Comparison of ENCODE assay signal across 19 cellular contexts in genomic region chr2:120751553-120751952, GRCh38. TPM values are rescaled to one million over a fixed set of nuclear protein-coding genes. Genes with fewer than 3 reads are reported as not detected.
DNase-seq lines count a peak whose midpoint lies in the region; ATAC-seq and TF ChIP-seq lines count a peak whose summit lies in the region.
"Had no signal": no experiment of that assay in that cellular context is flagged by ENCODE, and none has a peak within 500 bp of the region (broad histone marks: within the 10 kb centered on the region; RNA-seq: fewer than 3 reads in every experiment).

No MANE protein-coding gene starts in this region.

- H3K4me1 ChIP-seq in SJSA1 (replicated peaks): peaks cover 73% of the 10 kb centered on the region
- peaks cover 36% of the 10 kb centered on the region for H3K4me1 ChIP-seq in osteoblast (ENCODE audit: insufficient read depth, low read length)

- no peak overlapping the region for H3K4me2 ChIP-seq in osteoblast (ENCODE audit: insufficient read depth, low read length)
- H3K4me2 ChIP-seq: A549 had no signal

- H3K4me3 ChIP-seq in SJSA1: no peak overlapping the region
- no peak overlapping the region for H3K4me3 ChIP-seq in osteoblast (ENCODE audit: insufficient read depth, low read length)
- H3K4me3 ChIP-seq: A549 had no signal

- ATAC-seq in GM21737 (IDR thresholded peaks at IDR 0.05; ENCODE audit: unreplicated experiment): no peak
- ATAC-seq: PC-3 had no signal

- H3K27me3 ChIP-seq in SJSA1 (replicated peaks): no peaks in the 10 kb centered on the region
- no peaks in the 10 kb centered on the region for H3K27me3 ChIP-seq in osteoblast (ENCODE audit: insufficient read depth, low read length)

- peaks cover 83% of the 10 kb centered on the region for H3K79me2 ChIP-seq in osteoblast (ENCODE audit: insufficient read depth, low read length)

- H2AFZ ChIP-seq in osteoblast (ENCODE audit: low read length): no peak overlapping the region

- H3K9me3 ChIP-seq in SJSA1 (replicated peaks): no peaks in the 10 kb centered on the region
- H3K9me3 ChIP-seq in osteoblast (ENCODE audit: low read depth, low read length): no peaks in the 10 kb centered on the region
- H3K9me3 ChIP-seq: A549 had no signal

- H3K27ac ChIP-seq in SJSA1 (peak overlapping the region; percentile 93), osteoblast (ENCODE audit: low read depth, low read length) (peak overlapping the region; percentile 77)

- H3K36me3 ChIP-seq in SJSA1: no peaks in the 10 kb centered on the region; the same call in 1 of the 2 replicates
- no peaks in the 10 kb centered on the region for H3K36me3 ChIP-seq in osteoblast (ENCODE audit: insufficient read depth, low read length)

- TF ChIP-seq CTCF in osteoblast (IDR thresholded peaks at IDR 0.05; ENCODE audit: extremely low read depth, low read depth, low read length): no peak

- peaks cover 25% of the 10 kb centered on the region for H4K20me1 ChIP-seq in osteoblast (ENCODE audit: insufficient read depth, low read length)

- DNase-seq in ELR (ENCODE audit: low read depth) (peak; percentile 55), SJSA1 (ENCODE audit: low read depth in 1 of 2, low spot score in 2 of 2) (peak in 1 of 2 experiments; percentile 27), fibroblast of gingiva (ENCODE audit: low read depth) (peak; percentile 38), osteoblast (ENCODE audit: insufficient read length, low spot score, missing footprints) (no peak), OCI-M2 (lab: John Stamatoyannopoulos, UW; ENCODE audit: unreplicated experiment) (no peak), NCI-H2171 (lab: John Stamatoyannopoulos, UW) (no peak), amniotic stem cell (lab: John Stamatoyannopoulos, UW) (no peak)
- DNase-seq: CD8-positive, alpha-beta memory T cell; DMS53; EL; MM.1S; NCI-H1092; NCI-H510A treated with DMSO at 0.1 percent for 48 hours; NCI-H82; PC-3; RPMI8226; SIG-M5 had no signal

RNA-seq across cellular contexts. Expression of gene GLI2, which starts 15.9 kb away (rescaled TPM):
- 8.8 and 20.0 TPM in 2 replicates for total RNA-seq in SJSA1 (2014; rRNA removed; shearing (Covaris generic))
- total RNA-seq in osteoblast: 3.8 and 10.1 TPM in 2 replicates
- total RNA-seq: CD8-positive, alpha-beta memory T cell had no signal

Comparison
In these comparisons a context has a peak if more than half of its experiments do, and no peak if none do; other contexts are left out.
1. DNase-seq: peak in ELR (single experiment) and fibroblast of gingiva (single experiment); none in osteoblast (single experiment), OCI-M2 (single experiment), NCI-H2171 (single experiment) and amniotic stem cell (single experiment).